In genomic region chr15:98789020-98789419, GRCh38 we compare ENCODE assay signal across 29 cellular contexts.
DNase-seq lines count a peak whose midpoint lies in the region; ATAC-seq and TF ChIP-seq lines count a peak whose summit lies in the region.
"Had no signal": no experiment of that assay in that cellular context is flagged by ENCODE, and none has a peak within 500 bp of the region (broad histone marks: within the 10 kb centered on the region; RNA-seq: fewer than 3 reads in every experiment).

No MANE protein-coding gene starts in this region.

- H3K4me3 ChIP-seq in right lobe of liver, result no peak overlapping the region
- H3K4me3 ChIP-seq: left lung, MG63, thoracic aorta, vagina had no signal

- peaks cover 0 to 5% of the 10 kb centered on the region in 2 donors for H3K27me3 ChIP-seq in right lobe of liver
- H3K27me3 ChIP-seq: left lung, MG63, vagina had no signal

- no peak for TF ChIP-seq POLR2A in right lobe of liver (IDR thresholded peaks at IDR 0.05)

- H3K9me3 Mint-ChIP-seq in chondrocyte (ENCODE audit: low read depth) (no peaks in the 10 kb centered on the region), nephron (no peaks in the 10 kb centered on the region)
- H3K9me3 Mint-ChIP-seq: activated CD4-positive, alpha-beta memory T cell treated with anti-CD3 and anti-CD28 coated beads, Interleukin-2, amount 10 ng/mL, durations not matched to agents 7 days and 5 days; activated T-helper 17 cell treated with anti-CD3 and anti-CD28 coated beads, Interleukin-2, amount 50 U/mL, for 72 hours; naive thymus-derived CD4-positive, alpha-beta T cell had no signal

- no peak for DNase-seq in left ventricle myocardium superior
- DNase-seq in Right ventricle myocardium inferior (ENCODE audit: missing footprints), result no peak
- no peak for DNase-seq in chondrocyte (ENCODE audit: low spot score)
- DNase-seq in right lobe of liver, result no peak
- DNase-seq in superior temporal gyrus (ENCODE audit: extremely low spot score), result no peak
- DNase-seq in SIG-M5 (lab: John Stamatoyannopoulos, UW), result no peak
- DNase-seq: ACHN; activated CD4-positive, alpha-beta memory T cell treated with anti-CD3 and anti-CD28 coated beads, Interleukin-2, amount 10 ng/mL, durations not matched to agents 7 days and 5 days; activated CD8-positive, alpha-beta memory T cell treated with anti-CD3 and anti-CD28 coated beads, Interleukin-2, amount 50 U/mL, for 4 hours; activated naive CD4-positive, alpha-beta T cell treated with anti-CD3 and anti-CD28 coated beads, Interleukin-2, amount 50 U/mL, for 16 hours; amygdala; EL; erythroblast; GOT3; KG1; left lung; MG63; naive thymus-derived CD4-positive, alpha-beta T cell; NCI-H1105; NCI-H187 treated with DMSO at 0.1 percent for 48 hours; NCI-H2171; stimulated activated naive CD4-positive, alpha-beta T cell treated with Interleukin-2 at 50 U/mL for 16 hours; T-helper 2 cell had no signal

- peak overlapping the region; percentile 85 for H3K27ac Mint-ChIP-seq in chondrocyte (ENCODE audit: unreplicated experiment)
- peak overlapping the region; percentile 3 to 98 (median 80) for H3K27ac Mint-ChIP-seq in nephron
- H3K27ac Mint-ChIP-seq: activated CD4-positive, alpha-beta memory T cell treated with anti-CD3 and anti-CD28 coated beads, Interleukin-2, amount 10 ng/mL, durations not matched to agents 7 days and 5 days; activated T-helper 17 cell treated with anti-CD3 and anti-CD28 coated beads, Interleukin-2, amount 50 U/mL, for 72 hours; B cell had no signal

- H3K27ac ChIP-seq in right lobe of liver, result no peak overlapping the region
- H3K27ac ChIP-seq: thoracic aorta, vagina had no signal

- intact Hi-C loops in left ventricle myocardium superior (cut with micrococcal nuclease), result no loop called here
- intact Hi-C loops in Right ventricle myocardium inferior (cut with DNase I), result no loop called here
- intact Hi-C loops in right lobe of liver (cut with DNase I), result no loop called here

- TF ChIP-seq CTCF in chondrocyte (IDR thresholded peaks at IDR 0.05) (no peak), nephron (IDR thresholded peaks at IDR 0.05; ENCODE audit: unreplicated experiment in 3 of 3) (no peak), right lobe of liver (IDR thresholded peaks at IDR 0.05) (no peak)

- H3K9me3 ChIP-seq in right lobe of liver, result no peaks in the 10 kb centered on the region
- H3K9me3 ChIP-seq: left lung, MG63, thoracic aorta, vagina had no signal

- H3K4me1 Mint-ChIP-seq in chondrocyte (ENCODE audit: low read depth), result peaks cover 66% of the 10 kb centered on the region
- H3K4me1 Mint-ChIP-seq in nephron, result peaks cover 73% of the 10 kb centered on the region
- H3K4me1 Mint-ChIP-seq: B cell had no signal

- no peaks in the 10 kb centered on the region for H3K4me1 ChIP-seq in right lobe of liver

- WGBS in right lobe of liver (ENCODE audit: insufficient coverage, low coverage, low lambda C conversion rate, missing lambda C conversion rate), result 47% methylated on average over 4 of the region's 4 CpGs

- ATAC-seq in left ventricle myocardium superior, result peak; percentile 30
- no peak for ATAC-seq in Right ventricle myocardium inferior
- no peak for ATAC-seq in right lobe of liver
- ATAC-seq in HG03469 (IDR thresholded peaks at IDR 0.05; ENCODE audit: unreplicated experiment), result no peak

- H3K36me3 Mint-ChIP-seq in chondrocyte (ENCODE audit: low read depth) (no peaks in the 10 kb centered on the region), nephron (ENCODE audit: low read depth) (no peaks in the 10 kb centered on the region)

- no peaks in the 10 kb centered on the region for H3K27me3 Mint-ChIP-seq in chondrocyte (ENCODE audit: low read depth)
- no peaks in the 10 kb centered on the region for H3K27me3 Mint-ChIP-seq in nephron (ENCODE audit: low read depth)
- H3K27me3 Mint-ChIP-seq: activated T-helper 17 cell treated with anti-CD3 and anti-CD28 coated beads, Interleukin-2, amount 50 U/mL, for 72 hours; B cell; naive thymus-derived CD4-positive, alpha-beta T cell had no signal

- H3K4me3 Mint-ChIP-seq in chondrocyte (ENCODE audit: unreplicated experiment) (no peak overlapping the region), nephron (no peak overlapping the region)
- H3K4me3 Mint-ChIP-seq: activated CD4-positive, alpha-beta memory T cell treated with anti-CD3 and anti-CD28 coated beads, Interleukin-2, amount 10 ng/mL, durations not matched to agents 7 days and 5 days; activated T-helper 17 cell treated with anti-CD3 and anti-CD28 coated beads, Interleukin-2, amount 50 U/mL, for 72 hours; B cell had no signal

- H3K36me3 ChIP-seq in right lobe of liver, result no peaks in the 10 kb centered on the region
- H3K36me3 ChIP-seq: left lung, MG63, thoracic aorta, vagina had no signal
